In the genomic region with DNA sequence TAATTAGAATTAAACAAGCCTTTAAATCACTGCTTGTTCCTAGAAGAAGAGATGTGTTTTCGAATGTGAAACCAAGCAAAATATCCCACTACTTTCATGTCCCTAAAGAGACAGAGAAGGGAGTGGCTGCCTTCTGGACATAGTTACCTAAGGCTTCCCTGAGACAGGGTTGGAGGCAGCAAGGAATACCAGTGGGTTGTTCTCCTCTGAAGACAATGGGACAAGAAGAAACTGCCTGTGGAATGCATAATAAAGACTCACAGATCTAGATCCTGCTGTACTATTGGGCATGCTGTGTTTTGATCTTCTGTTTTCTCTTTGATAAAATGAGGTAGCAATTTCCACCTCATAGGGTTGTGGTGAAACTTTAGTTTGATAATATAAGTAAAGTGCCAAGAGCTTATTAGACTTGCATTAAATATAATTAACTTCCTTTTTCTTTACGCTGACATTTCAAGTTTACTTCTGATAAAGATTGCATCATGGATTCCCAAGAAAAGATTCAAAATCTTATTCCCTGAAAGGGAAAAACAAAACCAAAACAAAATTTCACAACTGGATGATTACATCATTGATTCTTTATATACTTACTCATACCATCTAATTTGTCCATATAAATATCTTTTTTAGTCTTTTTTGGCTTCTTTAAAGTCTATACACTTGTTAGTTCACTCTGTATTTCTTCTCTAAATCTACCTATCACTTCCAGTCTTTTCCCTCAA, we compare ENCODE assay signal across 28 cellular contexts.
DNase-seq lines count a peak whose midpoint lies in the region; ATAC-seq and TF ChIP-seq lines count a peak whose summit lies in the region.
"Had no signal": no experiment of that assay in that cellular context is flagged by ENCODE, and none has a peak within 500 bp of the region (broad histone marks: within the 10 kb centered on the region; RNA-seq: fewer than 3 reads in every experiment).

No MANE protein-coding gene starts in this region.

- H2BK15ac ChIP-seq in mesenchymal stem cell (ENCODE audit: low read depth, poor library complexity, severe bottlenecking): no peak overlapping the region

- H3K4me1 ChIP-seq in ACC112 (ENCODE audit: control insufficient read depth, insufficient read depth, low read length, unreplicated experiment) (peaks cover 14% of the 10 kb centered on the region), mesenchymal stem cell (ENCODE audit: control insufficient read depth, insufficient read depth, low read depth, low read length) (no peaks in the 10 kb centered on the region), psoas muscle (no peaks in the 10 kb centered on the region)
- H3K4me1 ChIP-seq: BE2C, gastroesophageal sphincter, SJCRH30 had no signal

- no peak overlapping the region for H3K27ac Mint-ChIP-seq in activated naive CD8-positive, alpha-beta T cell treated with anti-CD3 and anti-CD28 coated beads, Interleukin-2, amount 50 U/mL, for 24 hours
- H3K27ac Mint-ChIP-seq: activated CD4-positive, alpha-beta T cell treated with anti-CD3 and anti-CD28 coated beads, Interleukin-2, amount 10 ng/mL, durations not matched to agents 7 days and 5 days; nephron progenitor cell; progenitor cell of endocrine pancreas; type B pancreatic cell had no signal

- no peak overlapping the region for H3K14ac ChIP-seq in mesenchymal stem cell (ENCODE audit: low read length in 2 of 2)

- TF ChIP-seq CTCF in choroid plexus epithelial cell (conservative IDR thresholded peaks at IDR 0.05; ENCODE audit: low read depth, low read length) (no peak), psoas muscle (IDR thresholded peaks at IDR 0.05) (no peak)

- H3K4me2 ChIP-seq in mesenchymal stem cell (ENCODE audit: low read length, poor library complexity, severe bottlenecking): no peak overlapping the region
- H3K4me2 ChIP-seq: KMS-11 had no signal

- H2AFZ ChIP-seq in ACC112 (ENCODE audit: low read length, unreplicated experiment) (peak overlapping the region; percentile 76), mesenchymal stem cell (ENCODE audit: low read depth, low read length) (no peak overlapping the region)

- H3K4ac ChIP-seq in mesenchymal stem cell (ENCODE audit: low read depth in 1 of 2, low read length in 2 of 2): no peak overlapping the region

- peaks cover 14% of the 10 kb centered on the region for H3K27me3 Mint-ChIP-seq in activated naive CD8-positive, alpha-beta T cell treated with anti-CD3 and anti-CD28 coated beads, Interleukin-2, amount 50 U/mL, for 24 hours
- H3K27me3 Mint-ChIP-seq: progenitor cell of endocrine pancreas, type B pancreatic cell had no signal

- no peak overlapping the region for H4K91ac ChIP-seq in mesenchymal stem cell (ENCODE audit: low read length)

- no peaks in the 10 kb centered on the region for H3K9me3 Mint-ChIP-seq in activated naive CD8-positive, alpha-beta T cell treated with anti-CD3 and anti-CD28 coated beads, Interleukin-2, amount 50 U/mL, for 24 hours
- H3K9me3 Mint-ChIP-seq: activated CD4-positive, alpha-beta T cell treated with anti-CD3 and anti-CD28 coated beads, Interleukin-2, amount 10 ng/mL, durations not matched to agents 7 days and 5 days had no signal

- WGBS in mesenchymal stem cell: 91% methylated on average over 1 of the region's 2 CpGs
- WGBS in psoas muscle, 3 donors: 88 to 92% (median 88%) methylated on average over 2 of the region's 2 CpGs

- peak overlapping the region; percentile 73 for H3K9ac ChIP-seq in mesenchymal stem cell (ENCODE audit: low read length)
- H3K9ac ChIP-seq: KMS-11 had no signal

- no peak overlapping the region for H3K18ac ChIP-seq in mesenchymal stem cell (ENCODE audit: low read depth in 1 of 2, low read length in 2 of 2)

- H3K36me3 ChIP-seq in ACC112 (ENCODE audit: insufficient read depth, low read length): no peaks in the 10 kb centered on the region
- H3K36me3 ChIP-seq in mesenchymal stem cell (ENCODE audit: control insufficient read depth in 1 of 2, insufficient read depth in 2 of 2, low read depth in 1 of 2, low read length in 2 of 2): no peaks in the 10 kb centered on the region
- H3K36me3 ChIP-seq in psoas muscle (ENCODE audit: insufficient read depth in 1 of 2, low read depth in 1 of 2): no peaks in the 10 kb centered on the region
- H3K36me3 ChIP-seq: BE2C, gastroesophageal sphincter, SJCRH30 had no signal

- H2BK12ac ChIP-seq in mesenchymal stem cell (ENCODE audit: low read length in 2 of 2): no peak overlapping the region

- no peaks in the 10 kb centered on the region for H3K36me3 Mint-ChIP-seq in activated naive CD8-positive, alpha-beta T cell treated with anti-CD3 and anti-CD28 coated beads, Interleukin-2, amount 50 U/mL, for 24 hours (ENCODE audit: low read depth)
- H3K36me3 Mint-ChIP-seq: type B pancreatic cell had no signal

- H3K4me3 Mint-ChIP-seq in activated naive CD8-positive, alpha-beta T cell treated with anti-CD3 and anti-CD28 coated beads, Interleukin-2, amount 50 U/mL, for 24 hours: no peak overlapping the region
- H3K4me3 Mint-ChIP-seq: activated CD4-positive, alpha-beta T cell treated with anti-CD3 and anti-CD28 coated beads, Interleukin-2, amount 10 ng/mL, durations not matched to agents 7 days and 5 days; nephron progenitor cell; type B pancreatic cell had no signal

- no peak for ATAC-seq in activated naive CD8-positive, alpha-beta T cell treated with anti-CD3 and anti-CD28 coated beads, Interleukin-2, amount 50 U/mL, for 24 hours
- ATAC-seq in esophagus mucosa (no peak), psoas muscle (no peak)
- ATAC-seq: gastroesophageal sphincter, GM12878, left ventricle myocardium superior, mucosa of descending colon, Panc1 had no signal

- no peaks in the 10 kb centered on the region for H3K79me2 ChIP-seq in ACC112 (ENCODE audit: control insufficient read depth, insufficient read depth, low read length, unreplicated experiment)

- DNase-seq in HCEC 1CT: peak; percentile 68
- DNase-seq in choroid plexus epithelial cell (ENCODE audit: low read depth): peak; percentile 4
- DNase-seq in mesenchymal stem cell: no peak
- DNase-seq in activated naive CD8-positive, alpha-beta T cell treated with anti-CD3 and anti-CD28 coated beads, Interleukin-2, amount 50 U/mL, for 24 hours: no peak
- DNase-seq in psoas muscle: no peak
- no peak for DNase-seq in NCI-H2081 treated with DMSO at 0.1 percent for 48 hours (lab: John Stamatoyannopoulos, UW)
- DNase-seq: activated CD4-positive, alpha-beta T cell treated with anti-CD3 and anti-CD28 coated beads, Interleukin-2, amount 10 ng/mL, durations not matched to agents 7 days and 5 days; activated naive CD4-positive, alpha-beta T cell treated with Interleukin-2 at 50 U/mL for 16 hours; activated T-cell treated with anti-CD3 and anti-CD28 coated beads, Interleukin-2, amount 50 U/mL, for 48 hours; BE2C; caudate nucleus; DMS53; hypothalamus; left ventricle myocardium superior; mucosa of descending colon; NCI-H146; NCI-H510A treated with DMSO at 0.1 percent for 48 hours; nephron progenitor cell; NK-92 treated with Interleukin-12 subunit alpha and Interleukin-12 subunit beta, amount 100 ng/mL, for 24 hours; SJCRH30 had no signal

- H3K79me1 ChIP-seq in mesenchymal stem cell (replicated peaks; ENCODE audit: low read length, poor library complexity, severe bottlenecking): no peaks in the 10 kb centered on the region

- no peak overlapping the region for H2BK5ac ChIP-seq in mesenchymal stem cell (ENCODE audit: low read depth, low read length, poor library complexity, severe bottlenecking)

- H3K27ac ChIP-seq in ACC112 (ENCODE audit: low read depth, low read length) (peak overlapping the region; percentile 64), mesenchymal stem cell (ENCODE audit: low read length, poor library complexity, severe bottlenecking) (no peak overlapping the region), psoas muscle (no peak overlapping the region)
- H3K27ac ChIP-seq: gastroesophageal sphincter, KMS-11, SJCRH30 had no signal

- H4K8ac ChIP-seq in mesenchymal stem cell (ENCODE audit: low read length): no peak overlapping the region

- intact Hi-C loops in psoas muscle (cut with DNase I): no loop called here

- H3K4me3 ChIP-seq in ACC112 (ENCODE audit: low read depth, low read length): peak overlapping the region; percentile 37
- no peak overlapping the region for H3K4me3 ChIP-seq in choroid plexus epithelial cell (ENCODE audit: low read depth, low read length)
- H3K4me3 ChIP-seq in mesenchymal stem cell (ENCODE audit: insufficient read depth in 1 of 2, low read depth in 1 of 2, low read length in 2 of 2): no peak overlapping the region
- no peak overlapping the region for H3K4me3 ChIP-seq in psoas muscle
- H3K4me3 ChIP-seq: gastroesophageal sphincter, GM12878, mucosa of descending colon, SJCRH30 had no signal

- H2AK5ac ChIP-seq in mesenchymal stem cell (ENCODE audit: low read length, severe bottlenecking): no peak overlapping the region

- no peaks in the 10 kb centered on the region for H3K4me1 Mint-ChIP-seq in activated naive CD8-positive, alpha-beta T cell treated with anti-CD3 and anti-CD28 coated beads, Interleukin-2, amount 50 U/mL, for 24 hours
- H3K4me1 Mint-ChIP-seq: activated CD4-positive, alpha-beta T cell treated with anti-CD3 and anti-CD28 coated beads, Interleukin-2, amount 10 ng/mL, durations not matched to agents 7 days and 5 days had no signal

- H3K9me3 ChIP-seq in mesenchymal stem cell (ENCODE audit: control insufficient read depth, low read length) (peaks cover under 1% of the 10 kb centered on the region), psoas muscle (no peaks in the 10 kb centered on the region)
- H3K9me3 ChIP-seq: BE2C, gastroesophageal sphincter, mucosa of descending colon, SJCRH30 had no signal

- H3K23ac ChIP-seq in mesenchymal stem cell (ENCODE audit: low read length in 2 of 2): no peak overlapping the region

- H2BK120ac ChIP-seq in mesenchymal stem cell (ENCODE audit: low read depth, low read length): no peak overlapping the region

- H3K27me3 ChIP-seq in ACC112 (ENCODE audit: insufficient read depth, low read length) (no peaks in the 10 kb centered on the region), mesenchymal stem cell (ENCODE audit: control insufficient read depth in 1 of 2, insufficient read depth in 1 of 2, low read length in 2 of 2) (no peaks in the 10 kb centered on the region), psoas muscle (ENCODE audit: insufficient read depth in 3 of 3, low read length in 2 of 3) (no peaks in the 10 kb centered on the region)
- H3K27me3 ChIP-seq: BE2C, gastroesophageal sphincter, SJCRH30 had no signal

Comparison
In these comparisons a context has a peak if more than half of its experiments do, and no peak if none do; other contexts are left out.
1. DNase-seq: peak in HCEC 1CT (single experiment) and choroid plexus epithelial cell (single experiment); none in mesenchymal stem cell (single experiment), activated naive CD8-positive, alpha-beta T cell treated with anti-CD3 and anti-CD28 coated beads, Interleukin-2, amount 50 U/mL, for 24 hours (single experiment), psoas muscle (0 of 2) and NCI-H2081 treated with DMSO at 0.1 percent for 48 hours (single experiment).